Comparison of ENCODE assay signal across 19 cellular contexts in the genomic region with DNA sequence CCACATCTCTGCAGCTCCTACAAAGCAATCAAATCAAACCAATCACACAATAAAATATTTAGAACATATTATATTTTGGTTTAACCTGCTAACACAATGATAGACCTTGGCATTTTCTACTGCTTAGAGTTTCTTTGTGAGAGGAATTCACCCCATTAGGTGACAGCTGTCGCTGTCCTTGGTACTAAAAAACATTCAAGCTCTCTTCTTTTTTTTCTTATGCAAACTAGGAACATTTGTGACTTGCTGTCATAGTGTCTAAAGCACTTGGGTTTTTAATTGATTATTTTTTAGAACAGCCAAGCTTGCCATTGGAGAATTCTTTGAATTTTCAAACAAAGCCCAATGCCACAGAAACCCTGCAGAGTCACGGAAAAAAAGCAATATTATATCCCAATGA. TPM values are rescaled to one million over a fixed set of nuclear protein-coding genes. Genes with fewer than 3 reads are reported as not detected.
DNase-seq lines count a peak whose midpoint lies in the region; ATAC-seq and TF ChIP-seq lines count a peak whose summit lies in the region.
"Had no signal": no experiment of that assay in that cellular context is flagged by ENCODE, and none has a peak within 500 bp of the region (broad histone marks: within the 10 kb centered on the region; RNA-seq: fewer than 3 reads in every experiment).

No MANE protein-coding gene starts in this region.

- TF ChIP-seq EP300 in transverse colon (IDR thresholded peaks at IDR 0.05; ENCODE audit: low read depth): no peak

- CTCF ChIA-PET in RWPE1 (lab: Yijun Ruan, JAX): no interaction called here
- CTCF ChIA-PET in activated CD8-positive, alpha-beta T cell treated with anti-CD3 and anti-CD28 coated beads for 36 hours (lab: Charles Lee): no interaction called here

- no peak overlapping the region for H3K4me2 ChIP-seq in hepatocyte
- H3K4me2 ChIP-seq: BLaER1 treated with 17β-estradiol and CSF1 and Interleukin-3, amounts not matched to agents 10 nM and 100 nM had no signal

- intact Hi-C loops in transverse colon (cut with DNase I; ENCODE audit: low total_unique reads): no loop called here
- intact Hi-C loops in activated CD8-positive, alpha-beta T cell treated with anti-CD3 and anti-CD28 coated beads for 36 hours (cut with micrococcal nuclease): no loop called here

- H3K4me3 ChIP-seq in hepatocyte: no peak overlapping the region
- no peak overlapping the region for H3K4me3 ChIP-seq in transverse colon
- H3K4me3 ChIP-seq: BLaER1 treated with 17β-estradiol and CSF1 and Interleukin-3, amounts not matched to agents 10 nM and 100 nM; left ventricle myocardium inferior; SJSA1 had no signal

- peak; percentile 2 for DNase-seq in ELR (ENCODE audit: low read depth)
- DNase-seq in HuH-7 (ENCODE audit: low spot score): peak; percentile 7
- DNase-seq in RWPE1 (ENCODE audit: low spot score): peak; percentile 8
- DNase-seq in hepatocyte (ENCODE audit: low spot score): peak; percentile 52
- DNase-seq in transverse colon: no peak
- no peak for DNase-seq in T-helper 1 cell
- no peak for DNase-seq in activated CD8-positive, alpha-beta T cell treated with anti-CD3 and anti-CD28 coated beads for 36 hours
- no peak for DNase-seq in activated CD4-positive, CD25-positive, alpha-beta regulatory T cell (lab: John Stamatoyannopoulos, UW)
- DNase-seq: activated effector memory CD4-positive, alpha-beta T cell treated with Interleukin-2 at 50 U/mL for 16 hours; aorta; left ventricle myocardium inferior; NCI-H1092 treated with DMSO at 0.1 percent for 48 hours; NK-92 treated with Interleukin-12 subunit alpha and Interleukin-12 subunit beta, amount 100 ng/mL, for 24 hours; stimulated activated CD4-positive, alpha-beta T cell treated with anti-CD3 and anti-CD28 coated beads, Interleukin-12 subunit alpha, Interleukin-12 subunit beta, amount 100 ng/mL, for 4 hours had no signal

- H3K27ac ChIP-seq in RWPE1 (no peak overlapping the region), hepatocyte (no peak overlapping the region), transverse colon (no peak overlapping the region)
- H3K27ac ChIP-seq: BLaER1 treated with 17β-estradiol and CSF1 and Interleukin-3, amounts not matched to agents 10 nM and 100 nM; left ventricle myocardium inferior; SJSA1; VCaP had no signal

- H3K27me3 ChIP-seq in hepatocyte: no peaks in the 10 kb centered on the region
- no peaks in the 10 kb centered on the region for H3K27me3 ChIP-seq in transverse colon
- H3K27me3 ChIP-seq: BLaER1 treated with 17β-estradiol and CSF1 and Interleukin-3, amounts not matched to agents 10 nM and 100 nM; SJSA1 had no signal

- no peak overlapping the region for H3K4me3 Mint-ChIP-seq in activated CD8-positive, alpha-beta T cell treated with anti-CD3 and anti-CD28 coated beads for 36 hours
- H3K4me3 Mint-ChIP-seq: dendritic cell treated with granulocyte-macrophage colony-stimulating factor and Interleukin-4, amounts not matched to agents 40 ng/mL and 50 ng/mL, for 4 days had no signal

- H3K27me3 Mint-ChIP-seq in activated CD8-positive, alpha-beta T cell treated with anti-CD3 and anti-CD28 coated beads for 36 hours: peaks cover 1% of the 10 kb centered on the region
- H3K27me3 Mint-ChIP-seq: dendritic cell treated with granulocyte-macrophage colony-stimulating factor and Interleukin-4, amounts not matched to agents 40 ng/mL and 50 ng/mL, for 4 days had no signal

- TF ChIP-seq CTCF in RWPE1 (conservative IDR thresholded peaks at IDR 0.05; ENCODE audit: low read depth) (no peak), hepatocyte (IDR thresholded peaks at IDR 0.05; ENCODE audit: poor library complexity) (no peak), transverse colon (IDR thresholded peaks at IDR 0.05) (no peak)
- TF ChIP-seq CTCF in activated CD8-positive, alpha-beta T cell treated with anti-CD3 and anti-CD28 coated beads for 36 hours (IDR thresholded peaks at IDR 0.05): no peak

- TF ChIP-seq POLR2A in transverse colon (IDR thresholded peaks at IDR 0.05): no peak

- H3K9me3 Mint-ChIP-seq in activated CD8-positive, alpha-beta T cell treated with anti-CD3 and anti-CD28 coated beads for 36 hours: no peaks in the 10 kb centered on the region

- POLR2A ChIA-PET in RWPE1 (lab: Yijun Ruan, JAX; ENCODE audit: low non-redundant PET): no interaction called here
- POLR2A ChIA-PET in activated CD8-positive, alpha-beta T cell treated with anti-CD3 and anti-CD28 coated beads for 36 hours (lab: Charles Lee): interaction anchor here (0.7 kb wide), 1 partner anchor 1345 kb away, joined by 3 read pairs; no protein-coding TSS in a partner anchor

- H3K79me2 ChIP-seq in hepatocyte: no peaks in the 10 kb centered on the region

- H3K9me3 ChIP-seq in hepatocyte (ENCODE audit: low read depth) (no peaks in the 10 kb centered on the region), transverse colon (peaks cover 0 to 4% of the 10 kb centered on the region in 2 donors)
- H3K9me3 ChIP-seq: SJSA1 had no signal

- H2AFZ ChIP-seq in hepatocyte: no peak overlapping the region

- H4K20me1 ChIP-seq in hepatocyte (ENCODE audit: insufficient read depth, poor library complexity, severe bottlenecking): no peaks in the 10 kb centered on the region
- H4K20me1 ChIP-seq: BLaER1 treated with 17β-estradiol and CSF1 and Interleukin-3, amounts not matched to agents 10 nM and 100 nM had no signal

- H3K4me1 ChIP-seq in hepatocyte (ENCODE audit: insufficient read depth): no peaks in the 10 kb centered on the region
- H3K4me1 ChIP-seq in transverse colon: no peaks in the 10 kb centered on the region
- H3K4me1 ChIP-seq: BLaER1 treated with 17β-estradiol and CSF1 and Interleukin-3, amounts not matched to agents 10 nM and 100 nM; left ventricle myocardium inferior; SJSA1 had no signal

- H3K36me3 Mint-ChIP-seq in activated CD8-positive, alpha-beta T cell treated with anti-CD3 and anti-CD28 coated beads for 36 hours (ENCODE audit: low read depth): no peaks in the 10 kb centered on the region

- no peaks in the 10 kb centered on the region for H3K9me2 ChIP-seq in hepatocyte (replicated peaks; ENCODE audit: insufficient read depth)

- ATAC-seq in activated CD8-positive, alpha-beta T cell treated with anti-CD3 and anti-CD28 coated beads for 36 hours: no peak

- 45% methylated on average over 2 of the region's 2 CpGs for WGBS in hepatocyte (ENCODE audit: low lambda C conversion rate, missing lambda C conversion rate)
- 56 to 66% methylated on average over 2 of the region's 2 CpGs for WGBS in transverse colon (ENCODE audit: low coverage in 1 of 2), 2 donors

- in situ Hi-C loops in transverse colon (cut with MboI; ENCODE audit: low pct_ligation_motif_present in 1 of 4, low pct_unique_long_range_greater_than_20kb in 1 of 4, low sequenced_read_pairs in 3 of 4): no loop called here

- H3K36me3 ChIP-seq in hepatocyte (replicated peaks; ENCODE audit: insufficient read depth, low read depth) (no peaks in the 10 kb centered on the region), transverse colon (no peaks in the 10 kb centered on the region)
- H3K36me3 ChIP-seq: BLaER1 treated with 17β-estradiol and CSF1 and Interleukin-3, amounts not matched to agents 10 nM and 100 nM; left ventricle myocardium inferior; SJSA1 had no signal

- no peaks in the 10 kb centered on the region for H3K4me1 Mint-ChIP-seq in activated CD8-positive, alpha-beta T cell treated with anti-CD3 and anti-CD28 coated beads for 36 hours (ENCODE audit: low read depth)

- no peak overlapping the region for H3K27ac Mint-ChIP-seq in activated CD8-positive, alpha-beta T cell treated with anti-CD3 and anti-CD28 coated beads for 36 hours
- H3K27ac Mint-ChIP-seq: dendritic cell treated with granulocyte-macrophage colony-stimulating factor and Interleukin-4, amounts not matched to agents 40 ng/mL and 50 ng/mL, for 4 days had no signal

RNA-seq across cellular contexts. Expression of a gene that starts 46.4 kb away (rescaled TPM):
- total RNA-seq in hepatocyte: 4.4 and 5.2 TPM in 2 replicates
- polyA plus RNA-seq in hepatocyte: 1.1 and 1.6 TPM in 2 replicates
- 10 to 100 TPM in 2 of 4 donors, 1 to 10 TPM in 2; 6.4 to 16.1 (median 9.5) TPM for total RNA-seq in transverse colon
- not detected for total RNA-seq in activated CD8-positive, alpha-beta T cell treated with anti-CD3 and anti-CD28 coated beads for 36 hours
- total RNA-seq: fibroblast of lung had no signal
- polyA plus RNA-seq: fibroblast of lung had no signal

Comparison
In these comparisons a context has a peak if more than half of its experiments do, and no peak if none do; other contexts are left out.
1. DNase-seq: peak in ELR (single experiment), HuH-7 (single experiment), RWPE1 (single experiment) and hepatocyte (single experiment); none in transverse colon (single experiment), T-helper 1 cell (0 of 5), activated CD8-positive, alpha-beta T cell treated with anti-CD3 and anti-CD28 coated beads for 36 hours (single experiment) and activated CD4-positive, CD25-positive, alpha-beta regulatory T cell (0 of 4).